Comparison of ENCODE assay signal across 1 cellular context in genomic region chr21:46325073-46325912, GRCh38.
A peak's percentile ranks its signal among the peaks of the same experiment; 100 is the strongest.
TF ChIP-seq lines count a peak whose summit lies in the region.

No MANE protein-coding gene starts in this region.

TF ChIP-seq in IMR-90, 13 proteins besides CTCF, POLR2A, EP300 and RAD21 (continued from another document):
- TF ChIP-seq MXI1 (IDR thresholded peaks at IDR 0.05; ENCODE audit: borderline replicate concordance, low read depth, low read length) (peak; percentile 9; the same call in 1 of the 2 replicates), MAZ (IDR thresholded peaks at IDR 0.05; ENCODE audit: borderline replicate concordance, low read depth, low read length) (peak; percentile 31; the same call in 1 of the 2 replicates), RFX5 (IDR thresholded peaks at IDR 0.05; ENCODE audit: low read depth, low read length) (no peak), USF2 (IDR thresholded peaks at IDR 0.05; ENCODE audit: low read depth, low read length) (no peak), MAFK (IDR thresholded peaks at IDR 0.05; ENCODE audit: low read depth, low read length) (no peak), NFE2L2 (IDR thresholded peaks at IDR 0.05; ENCODE audit: low read depth, low read length) (no peak)
